Comparison of ENCODE assay signal across 8 cellular contexts in the genomic region with DNA sequence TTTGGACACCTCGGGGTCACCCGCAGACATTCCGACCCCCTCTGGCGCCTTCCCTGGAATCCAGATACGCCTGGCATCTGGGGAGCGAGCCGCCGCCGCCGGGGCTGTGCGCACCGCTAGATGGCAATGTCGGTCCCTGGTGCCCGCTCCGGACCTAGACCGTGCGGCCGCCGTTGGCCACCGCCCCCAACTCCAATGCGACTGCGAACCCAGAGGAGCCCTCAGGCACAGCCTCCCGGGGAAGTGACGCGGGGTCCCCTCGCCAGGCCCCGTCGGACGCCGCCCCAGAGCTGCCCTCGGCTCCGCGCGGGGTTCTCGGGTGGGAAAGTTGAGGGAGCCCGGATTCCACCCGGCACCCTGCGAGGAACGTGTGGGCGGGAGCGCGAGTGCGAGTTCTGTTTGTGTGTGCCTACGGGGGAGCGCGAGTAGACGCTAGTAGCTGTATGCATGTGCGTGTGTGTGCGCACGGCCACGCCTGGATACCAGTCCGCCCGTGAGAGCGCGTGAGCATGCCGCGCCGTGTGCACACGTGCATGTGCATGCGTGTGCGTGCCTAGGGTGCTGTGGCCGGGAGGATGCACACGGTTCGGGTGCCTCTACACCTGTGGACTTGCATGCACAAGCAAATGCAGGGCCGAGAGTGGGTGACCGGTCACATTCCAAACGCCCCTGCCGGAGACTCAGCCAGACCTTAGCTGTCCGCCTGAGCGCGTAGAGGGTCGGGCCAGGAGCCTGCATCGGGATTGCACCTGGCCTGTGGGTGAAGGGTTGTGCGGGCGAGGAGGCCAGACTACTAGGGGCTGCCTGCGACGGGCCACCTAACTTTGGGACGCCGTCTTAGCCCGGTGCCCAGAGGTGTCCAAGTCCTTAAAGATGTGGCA. TPM values are rescaled to one million over a fixed set of nuclear protein-coding genes. Genes with fewer than 3 reads are reported as not detected.
A peak's percentile ranks its signal among the peaks of the same experiment; 100 is the strongest.
DNase-seq lines count a peak whose midpoint lies in the region; ATAC-seq and TF ChIP-seq lines count a peak whose summit lies in the region.

No MANE protein-coding gene starts in this region.

- H3K27ac ChIP-seq in substantia nigra (ENCODE audit: low read depth, low read length, poor library complexity, severe bottlenecking): no peak overlapping the region

- DNase-seq in NCI-H1417 (lab: John Stamatoyannopoulos, UW) (peak; percentile 67 to 74 (median 74)), NCI-H1417 treated with DMSO at 0.1 percent for 48 hours (lab: John Stamatoyannopoulos, UW) (no peak), NCI-H345 treated with DMSO at 0.1 percent for 48 hours (lab: John Stamatoyannopoulos, UW; ENCODE audit: unreplicated experiment) (peak; percentile 61), epithelial cell of proximal tubule (ENCODE audit: low read depth) (no peak), mucosa of descending colon (peak in 2 of 3 donors; percentile 83), substantia nigra (lab: John Stamatoyannopoulos, UW) (peak in 39 of 49 donors; percentile 11 to 72 (median 45))
- peak; percentile 73 to 79 for DNase-seq in activated CD4-positive, alpha-beta T cell treated with anti-CD3 and anti-CD28 coated beads, Interleukin-2, amount 50 U/mL, for 48 hours

- peaks cover 42% of the 10 kb centered on the region for H3K4me1 ChIP-seq in mucosa of descending colon (ENCODE audit: low read depth)

- TF ChIP-seq CTCF in epithelial cell of proximal tubule (conservative IDR thresholded peaks at IDR 0.05; ENCODE audit: low read depth, low read length) (peak; percentile 65), mucosa of descending colon (IDR thresholded peaks at IDR 0.05) (peak; percentile 88)

- no peaks in the 10 kb centered on the region for H3K36me3 ChIP-seq in mucosa of descending colon (ENCODE audit: low read depth)

- H3K4me3 ChIP-seq in epithelial cell of proximal tubule (ENCODE audit: low read depth, low read length) (peak overlapping the region; percentile 55), mucosa of descending colon (no peak overlapping the region)

- intact Hi-C loops in mucosa of descending colon (cut with DNase I, micrococcal nuclease): loop anchor here (5.0 kb wide), 2 partner anchors 143 to 148 kb away; no protein-coding TSS in a partner anchor

- ATAC-seq in HG02642 (IDR thresholded peaks at IDR 0.05; ENCODE audit: poor library complexity, unreplicated experiment) (peak; percentile 61), mucosa of descending colon (peak; percentile 74)

- H3K9me3 ChIP-seq in mucosa of descending colon: no peaks in the 10 kb centered on the region

RNA-seq across cellular contexts. Expression of a gene that starts 1.9 kb away (rescaled TPM):
- total RNA-seq in epithelial cell of proximal tubule (not detected in 2 replicates), mucosa of descending colon (1 to 10 TPM in 2 of 3 donors, under 1 TPM in 1; 0.32 to 6.0 (median 3.1) TPM)

RNA-seq across cellular contexts. Expression of a gene that starts 8.2 kb away (rescaled TPM):
- 345 and 604 TPM in 2 replicates for total RNA-seq in epithelial cell of proximal tubule
- total RNA-seq in mucosa of descending colon: 100 to 1,000 TPM; 103 to 672 (median 193) TPM

RNA-seq across cellular contexts. Expression of a gene that starts 42.4 kb away (rescaled TPM):
- total RNA-seq in epithelial cell of proximal tubule (41.1 and 82.2 TPM in 2 replicates), mucosa of descending colon (10 to 100 TPM; 41.2 to 49.6 (median 47.2) TPM)

Comparison
In these comparisons a context has a peak if more than half of its experiments do, and no peak if none do; other contexts are left out.
1. DNase-seq: peak in NCI-H1417 (3 of 3), NCI-H345 treated with DMSO at 0.1 percent for 48 hours (single experiment), activated CD4-positive, alpha-beta T cell treated with anti-CD3 and anti-CD28 coated beads, Interleukin-2, amount 50 U/mL, for 48 hours (2 of 2), mucosa of descending colon (2 of 3) and substantia nigra (39 of 49); none in NCI-H1417 treated with DMSO at 0.1 percent for 48 hours (single experiment) and epithelial cell of proximal tubule (single experiment).